1 cellular context compared by ENCODE assay signal in genomic region chr10:24433705-24434104, GRCh38.
TF ChIP-seq lines count a peak whose summit lies in the region.

No MANE protein-coding gene starts in this region.

TF ChIP-seq in GM23338, 12 proteins besides CTCF, POLR2A, EP300 and RAD21 (continued from another document):
- TF ChIP-seq, protein P1, sequence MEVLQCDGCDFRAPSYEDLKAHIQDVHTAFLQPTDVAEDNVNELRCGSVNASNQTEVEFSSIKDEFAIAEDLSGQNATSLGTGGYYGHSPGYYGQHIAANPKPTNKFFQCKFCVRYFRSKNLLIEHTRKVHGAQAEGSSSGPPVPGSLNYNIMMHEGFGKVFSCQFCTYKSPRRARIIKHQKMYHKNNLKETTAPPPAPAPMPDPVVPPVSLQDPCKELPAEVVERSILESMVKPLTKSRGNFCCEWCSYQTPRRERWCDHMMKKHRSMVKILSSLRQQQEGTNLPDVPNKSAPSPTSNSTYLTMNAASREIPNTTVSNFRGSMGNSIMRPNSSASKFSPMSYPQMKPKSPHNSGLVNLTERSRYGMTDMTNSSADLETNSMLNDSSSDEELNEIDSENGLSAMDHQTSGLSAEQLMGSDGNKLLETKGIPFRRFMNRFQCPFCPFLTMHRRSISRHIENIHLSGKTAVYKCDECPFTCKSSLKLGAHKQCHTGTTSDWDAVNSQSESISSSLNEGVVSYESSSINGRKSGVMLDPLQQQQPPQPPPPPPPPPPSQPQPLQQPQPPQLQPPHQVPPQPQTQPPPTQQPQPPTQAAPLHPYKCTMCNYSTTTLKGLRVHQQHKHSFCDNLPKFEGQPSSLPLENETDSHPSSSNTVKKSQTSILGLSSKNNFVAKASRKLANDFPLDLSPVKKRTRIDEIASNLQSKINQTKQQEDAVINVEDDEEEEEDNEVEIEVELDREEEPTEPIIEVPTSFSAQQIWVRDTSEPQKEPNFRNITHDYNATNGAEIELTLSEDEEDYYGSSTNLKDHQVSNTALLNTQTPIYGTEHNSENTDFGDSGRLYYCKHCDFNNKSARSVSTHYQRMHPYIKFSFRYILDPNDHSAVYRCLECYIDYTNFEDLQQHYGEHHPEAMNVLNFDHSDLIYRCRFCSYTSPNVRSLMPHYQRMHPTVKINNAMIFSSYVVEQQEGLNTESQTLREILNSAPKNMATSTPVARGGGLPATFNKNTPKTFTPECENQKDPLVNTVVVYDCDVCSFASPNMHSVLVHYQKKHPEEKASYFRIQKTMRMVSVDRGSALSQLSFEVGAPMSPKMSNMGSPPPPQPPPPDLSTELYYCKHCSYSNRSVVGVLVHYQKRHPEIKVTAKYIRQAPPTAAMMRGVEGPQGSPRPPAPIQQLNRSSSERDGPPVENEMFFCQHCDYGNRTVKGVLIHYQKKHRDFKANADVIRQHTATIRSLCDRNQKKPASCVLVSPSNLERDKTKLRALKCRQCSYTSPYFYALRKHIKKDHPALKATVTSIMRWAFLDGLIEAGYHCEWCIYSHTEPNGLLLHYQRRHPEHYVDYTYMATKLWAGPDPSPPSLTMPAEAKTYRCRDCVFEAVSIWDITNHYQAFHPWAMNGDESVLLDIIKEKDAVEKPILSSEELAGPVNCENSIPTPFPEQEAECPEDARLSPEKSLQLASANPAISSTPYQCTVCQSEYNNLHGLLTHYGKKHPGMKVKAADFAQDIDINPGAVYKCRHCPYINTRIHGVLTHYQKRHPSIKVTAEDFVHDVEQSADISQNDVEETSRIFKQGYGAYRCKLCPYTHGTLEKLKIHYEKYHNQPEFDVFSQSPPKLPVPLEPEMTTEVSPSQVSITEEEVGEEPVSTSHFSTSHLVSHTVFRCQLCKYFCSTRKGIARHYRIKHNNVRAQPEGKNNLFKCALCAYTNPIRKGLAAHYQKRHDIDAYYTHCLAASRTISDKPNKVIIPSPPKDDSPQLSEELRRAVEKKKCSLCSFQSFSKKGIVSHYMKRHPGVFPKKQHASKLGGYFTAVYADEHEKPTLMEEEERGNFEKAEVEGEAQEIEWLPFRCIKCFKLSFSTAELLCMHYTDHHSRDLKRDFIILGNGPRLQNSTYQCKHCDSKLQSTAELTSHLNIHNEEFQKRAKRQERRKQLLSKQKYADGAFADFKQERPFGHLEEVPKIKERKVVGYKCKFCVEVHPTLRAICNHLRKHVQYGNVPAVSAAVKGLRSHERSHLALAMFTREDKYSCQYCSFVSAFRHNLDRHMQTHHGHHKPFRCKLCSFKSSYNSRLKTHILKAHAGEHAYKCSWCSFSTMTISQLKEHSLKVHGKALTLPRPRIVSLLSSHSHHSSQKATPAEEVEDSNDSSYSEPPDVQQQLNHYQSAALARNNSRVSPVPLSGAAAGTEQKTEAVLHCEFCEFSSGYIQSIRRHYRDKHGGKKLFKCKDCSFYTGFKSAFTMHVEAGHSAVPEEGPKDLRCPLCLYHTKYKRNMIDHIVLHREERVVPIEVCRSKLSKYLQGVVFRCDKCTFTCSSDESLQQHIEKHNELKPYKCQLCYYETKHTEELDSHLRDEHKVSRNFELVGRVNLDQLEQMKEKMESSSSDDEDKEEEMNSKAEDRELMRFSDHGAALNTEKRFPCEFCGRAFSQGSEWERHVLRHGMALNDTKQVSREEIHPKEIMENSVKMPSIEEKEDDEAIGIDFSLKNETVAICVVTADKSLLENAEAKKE (CRISPR knock-in tag; IDR thresholded peaks at IDR 0.05), result no peak
- TF ChIP-seq EZH2phosphoT487 (IDR thresholded peaks at IDR 0.05; ENCODE audit: unreplicated experiment) (no peak), JUNB (IDR thresholded peaks at IDR 0.05; ENCODE audit: unreplicated experiment) (no peak)
- TF ChIP-seq, protein P2, sequence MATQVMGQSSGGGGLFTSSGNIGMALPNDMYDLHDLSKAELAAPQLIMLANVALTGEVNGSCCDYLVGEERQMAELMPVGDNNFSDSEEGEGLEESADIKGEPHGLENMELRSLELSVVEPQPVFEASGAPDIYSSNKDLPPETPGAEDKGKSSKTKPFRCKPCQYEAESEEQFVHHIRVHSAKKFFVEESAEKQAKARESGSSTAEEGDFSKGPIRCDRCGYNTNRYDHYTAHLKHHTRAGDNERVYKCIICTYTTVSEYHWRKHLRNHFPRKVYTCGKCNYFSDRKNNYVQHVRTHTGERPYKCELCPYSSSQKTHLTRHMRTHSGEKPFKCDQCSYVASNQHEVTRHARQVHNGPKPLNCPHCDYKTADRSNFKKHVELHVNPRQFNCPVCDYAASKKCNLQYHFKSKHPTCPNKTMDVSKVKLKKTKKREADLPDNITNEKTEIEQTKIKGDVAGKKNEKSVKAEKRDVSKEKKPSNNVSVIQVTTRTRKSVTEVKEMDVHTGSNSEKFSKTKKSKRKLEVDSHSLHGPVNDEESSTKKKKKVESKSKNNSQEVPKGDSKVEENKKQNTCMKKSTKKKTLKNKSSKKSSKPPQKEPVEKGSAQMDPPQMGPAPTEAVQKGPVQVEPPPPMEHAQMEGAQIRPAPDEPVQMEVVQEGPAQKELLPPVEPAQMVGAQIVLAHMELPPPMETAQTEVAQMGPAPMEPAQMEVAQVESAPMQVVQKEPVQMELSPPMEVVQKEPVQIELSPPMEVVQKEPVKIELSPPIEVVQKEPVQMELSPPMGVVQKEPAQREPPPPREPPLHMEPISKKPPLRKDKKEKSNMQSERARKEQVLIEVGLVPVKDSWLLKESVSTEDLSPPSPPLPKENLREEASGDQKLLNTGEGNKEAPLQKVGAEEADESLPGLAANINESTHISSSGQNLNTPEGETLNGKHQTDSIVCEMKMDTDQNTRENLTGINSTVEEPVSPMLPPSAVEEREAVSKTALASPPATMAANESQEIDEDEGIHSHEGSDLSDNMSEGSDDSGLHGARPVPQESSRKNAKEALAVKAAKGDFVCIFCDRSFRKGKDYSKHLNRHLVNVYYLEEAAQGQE (IDR thresholded peaks at IDR 0.05; ENCODE audit: unreplicated experiment), result no peak
